In genomic region chr16:24983023-24983422, GRCh38 we compare ENCODE assay signal across 8 cellular contexts. TPM values are rescaled to one million over a fixed set of nuclear protein-coding genes. Genes with fewer than 3 reads are reported as not detected.
DNase-seq lines count a peak whose midpoint lies in the region; ATAC-seq, FAIRE-seq and TF ChIP-seq lines count a peak whose summit lies in the region.
"Not testable (repeated sequence)": the region's sequence is repeated elsewhere in the genome, so short reads cannot be mapped to it uniquely, and the experiment has no call there.

No MANE protein-coding gene starts in this region.

- not testable (repeated sequence) for H3K27me3 ChIP-seq in BLaER1; dorsolateral prefrontal cortex; HepG2 (ENCODE audit: control insufficient read depth in 1 of 2, insufficient read depth in 2 of 2, low read length in 2 of 2); transverse colon

- not testable (repeated sequence) for H3K4me2 ChIP-seq in BLaER1; HepG2 (ENCODE audit: low read depth, low read length)

- TF ChIP-seq CTCF in dorsolateral prefrontal cortex (IDR thresholded peaks at IDR 0.05 in 54 of 56, conservative IDR thresholded peaks at IDR 0.05 in 2 of 56; ENCODE audit: low read depth in 1 of 56, partially characterized antibody in 56 of 56); HepG2 (CRISPR knock-in tag; IDR thresholded peaks at IDR 0.05); osteocyte (IDR thresholded peaks at IDR 0.05); transverse colon (IDR thresholded peaks at IDR 0.05): not testable (repeated sequence)

- peaks cover 99% of the 10 kb centered on the region for H4K20me1 ChIP-seq in BLaER1
- H4K20me1 ChIP-seq in HepG2 (ENCODE audit: insufficient read depth, low read length), result not testable (repeated sequence)

- CTCF ChIA-PET in HepG2 (lab: Yijun Ruan, JAX; ENCODE audit: low intra/inter-chr PET ratio, low total read pairs), result not testable (repeated sequence)

- H3K27me3 Mint-ChIP-seq in activated T-cell treated with anti-CD3 and anti-CD28 coated beads, Interleukin-2, amount 50 U/mL, for 24 hours; osteocyte (ENCODE audit: unreplicated experiment); stimulated activated naive B cell treated with anti-CD40 and anti-IgM and Interleukin-4, amounts not matched to agents 10 μg/mL and 1 μg/mL and 100 μg/mL, for 72 hours: not testable (repeated sequence)

- not testable (repeated sequence) for TF ChIP-seq EP300 in HepG2 (IDR thresholded peaks at IDR 0.05; ENCODE audit: low read depth in 2 of 2, low read length in 2 of 2); HepG2 (CRISPR knock-in tag; IDR thresholded peaks at IDR 0.05; ENCODE audit: borderline replicate concordance); transverse colon (IDR thresholded peaks at IDR 0.05; ENCODE audit: low read depth)

- TF ChIP-seq POLR2A in HepG2 (IDR thresholded peaks at IDR 0.05; ENCODE audit: insufficient read depth in 1 of 2, low read depth in 2 of 2, low read length in 2 of 2); transverse colon (IDR thresholded peaks at IDR 0.05): not testable (repeated sequence)

- peak overlapping the region; percentile 77 for H3K27ac Mint-ChIP-seq in activated T-cell treated with anti-CD3 and anti-CD28 coated beads, Interleukin-2, amount 50 U/mL, for 24 hours
- H3K27ac Mint-ChIP-seq in osteocyte (ENCODE audit: unreplicated experiment), result peak overlapping the region; percentile 91
- H3K27ac Mint-ChIP-seq in stimulated activated naive B cell treated with anti-CD40 and anti-IgM and Interleukin-4, amounts not matched to agents 10 μg/mL and 1 μg/mL and 100 μg/mL, for 72 hours, result peak overlapping the region; percentile 86

- TF ChIP-seq RAD21 in HepG2 (CRISPR knock-in tag; IDR thresholded peaks at IDR 0.05), result not testable (repeated sequence)

- peak; percentile 8 for ATAC-seq in Right ventricle myocardium superior (ENCODE audit: poor library complexity)
- ATAC-seq in HepG2; stimulated activated naive B cell treated with anti-CD40 and anti-IgM and Interleukin-4, amounts not matched to agents 10 μg/mL and 1 μg/mL and 100 μg/mL, for 72 hours (replicated peaks): not testable (repeated sequence)

- not testable (repeated sequence) for H3K4me3 Mint-ChIP-seq in activated T-cell treated with anti-CD3 and anti-CD28 coated beads, Interleukin-2, amount 50 U/mL, for 24 hours; osteocyte (ENCODE audit: unreplicated experiment); stimulated activated naive B cell treated with anti-CD40 and anti-IgM and Interleukin-4, amounts not matched to agents 10 μg/mL and 1 μg/mL and 100 μg/mL, for 72 hours

- not testable (repeated sequence) for H3K9ac ChIP-seq in BLaER1; HepG2 (ENCODE audit: insufficient read depth, low read depth, low read length)

- H3K4me3 ChIP-seq in BLaER1; dorsolateral prefrontal cortex; HepG2 (replicated peaks in 1 of 3; ENCODE audit: insufficient read depth in 1 of 3, low read depth in 2 of 3, low read length in 3 of 3); transverse colon: not testable (repeated sequence)

- peaks cover 75% of the 10 kb centered on the region for H3K79me2 ChIP-seq in HepG2 (ENCODE audit: insufficient read depth, low read length)

- H3K36me3 Mint-ChIP-seq in activated T-cell treated with anti-CD3 and anti-CD28 coated beads, Interleukin-2, amount 50 U/mL, for 24 hours (ENCODE audit: low read depth), result peaks cover 17% of the 10 kb centered on the region
- not testable (repeated sequence) for H3K36me3 Mint-ChIP-seq in osteocyte (ENCODE audit: unreplicated experiment)
- peaks cover 12 to 37% of the 10 kb centered on the region in 2 donors for H3K36me3 Mint-ChIP-seq in stimulated activated naive B cell treated with anti-CD40 and anti-IgM and Interleukin-4, amounts not matched to agents 10 μg/mL and 1 μg/mL and 100 μg/mL, for 72 hours

- WGBS in HepG2 (ENCODE audit: low lambda C conversion rate), result 93% methylated on average over 6 of the region's 6 CpGs
- 92% methylated on average over 6 of the region's 6 CpGs; no CpG with 5 or more reads in 1 of the 2 donors for WGBS in transverse colon (ENCODE audit: low coverage in 1 of 2), 2 donors

- not testable (repeated sequence) for FAIRE-seq in HepG2 (lab: Jason Lieb, UNC)

- peaks cover 71% of the 10 kb centered on the region for H3K4me1 Mint-ChIP-seq in activated T-cell treated with anti-CD3 and anti-CD28 coated beads, Interleukin-2, amount 50 U/mL, for 24 hours (ENCODE audit: low read depth)
- H3K4me1 Mint-ChIP-seq in osteocyte (ENCODE audit: unreplicated experiment), result peaks cover 80% of the 10 kb centered on the region
- H3K4me1 Mint-ChIP-seq in stimulated activated naive B cell treated with anti-CD40 and anti-IgM and Interleukin-4, amounts not matched to agents 10 μg/mL and 1 μg/mL and 100 μg/mL, for 72 hours, result peaks cover 65 to 89% of the 10 kb centered on the region in 2 donors

- H2AFZ ChIP-seq in HepG2 (ENCODE audit: low read length), result not testable (repeated sequence)

- peak overlapping the region; percentile 26; the same call in 1 of the 2 replicates for H3K27ac ChIP-seq in BLaER1
- H3K27ac ChIP-seq in dorsolateral prefrontal cortex, result peak overlapping the region in 53 of 59 donors; percentile 8 to 83 (median 65)
- not testable (repeated sequence) for H3K27ac ChIP-seq in HepG2 (ENCODE audit: extremely low read length, insufficient read depth, low read length)
- peak overlapping the region; percentile 21 to 41 (median 33) for H3K27ac ChIP-seq in transverse colon

- peaks cover 15% of the 10 kb centered on the region; the same call in 1 of the 2 replicates for H3K36me3 ChIP-seq in BLaER1
- not testable (repeated sequence) for H3K36me3 ChIP-seq in HepG2 (replicated peaks in 1 of 2; ENCODE audit: control insufficient read depth in 1 of 2, insufficient read depth in 2 of 2, low read length in 2 of 2); transverse colon

- not testable (repeated sequence) for H3K9me3 Mint-ChIP-seq in activated T-cell treated with anti-CD3 and anti-CD28 coated beads, Interleukin-2, amount 50 U/mL, for 24 hours; osteocyte (ENCODE audit: unreplicated experiment); stimulated activated naive B cell treated with anti-CD40 and anti-IgM and Interleukin-4, amounts not matched to agents 10 μg/mL and 1 μg/mL and 100 μg/mL, for 72 hours

- POLR2A ChIA-PET in HepG2 (lab: Yijun Ruan, JAX), result not testable (repeated sequence)

- in situ Hi-C loops in HepG2 (cut with HindIII; ENCODE audit: extremely low pct_ligation_motif_present, low pct_unique_long_range_greater_than_20kb); transverse colon (cut with MboI; ENCODE audit: low pct_ligation_motif_present in 1 of 4, low pct_unique_long_range_greater_than_20kb in 1 of 4, low sequenced_read_pairs in 3 of 4): not testable (repeated sequence)

- not testable (repeated sequence) for BruUV-seq in HepG2 (replicated peaks; lab: Mats Ljungman, UMichigan)

- peaks cover 79% of the 10 kb centered on the region for H3K4me1 ChIP-seq in BLaER1
- H3K4me1 ChIP-seq in HepG2 (ENCODE audit: insufficient read depth, low read length), result peaks cover 52% of the 10 kb centered on the region
- H3K4me1 ChIP-seq in transverse colon, result peaks cover 20 to 51% (median 22%) of the 10 kb centered on the region in 4 donors

- DNase-seq in activated T-cell treated with anti-CD3 and anti-CD28 coated beads, Interleukin-2, amount 50 U/mL, for 24 hours; dorsolateral prefrontal cortex; Right ventricle myocardium superior; HepG2 (ENCODE audit: low spot score); osteocyte (ENCODE audit: extremely low spot score, unreplicated experiment); stimulated activated naive B cell treated with anti-CD40 and anti-IgM and Interleukin-4, amounts not matched to agents 10 μg/mL and 1 μg/mL and 100 μg/mL, for 72 hours; transverse colon: not testable (repeated sequence)

- intact Hi-C loops in dorsolateral prefrontal cortex (cut with DNase I); Right ventricle myocardium superior (cut with DNase I); HepG2 (cut with micrococcal nuclease; ENCODE audit: unreplicated experiment); transverse colon (cut with DNase I; ENCODE audit: low total_unique reads): not testable (repeated sequence)

- peaks cover 14% of the 10 kb centered on the region; the same call in 1 of the 2 replicates for H3K9me3 ChIP-seq in BLaER1
- not testable (repeated sequence) for H3K9me3 ChIP-seq in HepG2 (ENCODE audit: low read length); transverse colon

RNA-seq across cellular contexts. Expression of gene ARHGAP17, which starts 32.1 kb away (rescaled TPM):
- total RNA-seq in dorsolateral prefrontal cortex (10 to 100 TPM; 28.6 to 95.8 (median 54.2) TPM), Right ventricle myocardium superior (54.8 TPM), HepG2 (2016; rRNA removed; fragmentation: Illumina TruSeq; extraction: Trizol) (24.6 and 43.8 TPM in 2 replicates), osteocyte (93.4 and 97.3 TPM in 2 replicates), transverse colon (100 to 1,000 TPM in 3 of 4 donors, 10 to 100 TPM in 1; 60.9 to 141 (median 102) TPM)
- 13.5 and 14.6 TPM in 2 replicates for total RNA-seq in HepG2 (2016; cell fraction: cytosol; rRNA removed; fragmentation: Illumina TruSeq; extraction: Trizol; ENCODE audit: low read depth)
- 22.9 and 34.1 TPM in 2 replicates for total RNA-seq in HepG2 (2016; cell fraction: insoluble cytoplasmic fraction; rRNA removed; fragmentation: Illumina TruSeq; extraction: Trizol)
- 38.2 and 42.2 TPM in 2 replicates for total RNA-seq in HepG2 (2016; cell fraction: membrane; rRNA removed; fragmentation: Illumina TruSeq; extraction: Trizol)
- total RNA-seq in HepG2 (2016; cell fraction: nucleus; rRNA removed; fragmentation: Illumina TruSeq; extraction: Trizol), result 51.5 and 56.4 TPM in 2 replicates
- 18.7 and 20.8 TPM in 2 replicates for polyA plus RNA-seq in HepG2 (2011; rRNA removed)
- polyA plus RNA-seq in HepG2 (2011; cell fraction: cytosol; rRNA removed), result 12.9 and 15.6 TPM in 2 replicates
- polyA plus RNA-seq in HepG2 (2011; cell fraction: nucleus; rRNA removed), result 45.1 and 48.7 TPM in 2 replicates
- 43.9 and 44.3 TPM in 2 replicates for polyA plus RNA-seq in HepG2 (2012)
- 13.4 and 14.4 TPM in 2 replicates for polyA plus RNA-seq in HepG2 (2016; cell fraction: cytosol; fragmentation: Illumina TruSeq; extraction: Trizol; ENCODE audit: low read depth)
- 50.2 and 64.9 TPM in 2 replicates for polyA plus RNA-seq in HepG2 (2016; cell fraction: insoluble cytoplasmic fraction; fragmentation: Illumina TruSeq; extraction: Trizol; ENCODE audit: low read depth)
- polyA plus RNA-seq in HepG2 (2016; cell fraction: membrane; fragmentation: Illumina TruSeq; extraction: Trizol; ENCODE audit: low read depth), result 28.7 and 35.1 TPM in 2 replicates
- 76.7 and 80.0 TPM in 2 replicates for polyA plus RNA-seq in HepG2 (2016; cell fraction: nucleus; fragmentation: Illumina TruSeq; extraction: Trizol; ENCODE audit: insufficient read depth, low read depth)
- 32.6 and 34.6 TPM in 2 replicates for polyA minus RNA-seq in HepG2 (2011; rRNA and poly(A)+ RNA removed; ENCODE audit: low replicate concordance)
- polyA minus RNA-seq in HepG2 (2011; cell fraction: cytosol; rRNA and poly(A)+ RNA removed), result 25.9 and 33.1 TPM in 2 replicates
- polyA minus RNA-seq in HepG2 (2011; cell fraction: nucleus; rRNA and poly(A)+ RNA removed), result 83.6 and 90.6 TPM in 2 replicates
